Comparison of ENCODE assay signal across 1 cellular context in the genomic region with DNA sequence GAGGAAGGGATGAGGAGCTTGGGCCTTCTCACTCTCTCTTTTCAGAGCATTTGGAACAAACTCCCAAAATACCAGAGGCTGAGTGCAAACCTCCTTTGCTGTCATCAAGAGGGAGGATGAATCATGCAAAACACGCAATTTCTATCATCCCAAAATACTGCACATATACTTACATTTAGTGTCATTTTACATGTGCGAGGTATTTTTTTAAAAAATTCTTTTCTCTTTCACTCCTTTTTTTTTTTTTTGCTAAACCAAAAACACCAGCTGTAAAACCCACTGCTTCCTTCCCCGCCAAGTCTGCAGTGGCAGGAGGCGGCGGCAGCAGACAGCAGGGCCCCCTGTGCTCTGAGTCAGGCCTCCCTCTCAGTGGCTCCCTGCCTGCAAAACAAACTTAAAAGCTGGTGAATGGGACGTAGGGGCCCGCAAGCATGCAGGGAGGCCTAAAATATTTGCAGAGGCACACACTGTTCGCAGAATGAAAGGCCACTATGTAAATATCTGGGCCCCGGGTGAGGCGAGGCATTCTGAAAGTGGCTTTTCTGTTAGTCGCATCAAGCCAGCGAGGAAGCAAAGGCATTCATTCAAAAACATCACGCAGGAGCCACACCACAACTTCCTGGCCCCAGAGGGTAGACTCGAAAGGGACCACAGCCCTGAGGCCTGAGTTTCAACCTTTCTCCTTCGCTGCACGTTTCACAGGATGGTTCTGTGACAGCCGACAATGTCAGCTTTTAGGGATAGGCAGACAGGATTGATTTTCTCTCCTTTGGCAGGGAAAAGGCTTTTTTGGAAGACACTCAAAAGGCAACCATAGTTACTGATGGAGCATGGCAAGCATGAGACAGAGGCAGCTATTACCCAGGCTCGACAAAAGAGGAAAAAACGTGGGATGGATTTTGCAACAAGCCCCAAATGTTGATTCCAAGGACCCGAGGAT.
TF ChIP-seq lines count a peak whose summit lies in the region.

No MANE protein-coding gene starts in this region.

TF ChIP-seq in HepG2, 621 proteins besides CTCF, POLR2A, EP300 and RAD21 (continued from another document and continues in another):
- TF ChIP-seq ADNP (CRISPR knock-in tag; IDR thresholded peaks at IDR 0.05): no peak
- TF ChIP-seq ZBED4 (CRISPR knock-in tag; IDR thresholded peaks at IDR 0.05; ENCODE audit: borderline replicate concordance): peak; percentile 46; the same call in 1 of the 2 replicates
- TF ChIP-seq U2AF2 (IDR thresholded peaks at IDR 0.05; ENCODE audit: low read depth, low read length): no peak
- TF ChIP-seq ZBTB34 (CRISPR knock-in tag; IDR thresholded peaks at IDR 0.05): no peak
- TF ChIP-seq ZNF841 (CRISPR knock-in tag; IDR thresholded peaks at IDR 0.05; ENCODE audit: borderline replicate concordance): no peak
- TF ChIP-seq ZSCAN21 (CRISPR knock-in tag; IDR thresholded peaks at IDR 0.05; ENCODE audit: borderline replicate concordance): peak; percentile 64; the same call in 1 of the 2 replicates
- TF ChIP-seq FOXA3 (CRISPR knock-in tag; IDR thresholded peaks at IDR 0.05): peak; percentile 95
- TF ChIP-seq XRCC5 (optimal IDR thresholded peaks at IDR 0.05; ENCODE audit: low read length): peak; percentile 96
- TF ChIP-seq ZFP90 (CRISPR knock-in tag; IDR thresholded peaks at IDR 0.05; ENCODE audit: borderline replicate concordance): peak; percentile 83; the same call in 1 of the 2 replicates
- peak; percentile 35; the same call in 1 of the 2 replicates for TF ChIP-seq ZNF160 (CRISPR knock-in tag; IDR thresholded peaks at IDR 0.05)
- no peak for TF ChIP-seq SNAI1 (CRISPR knock-in tag; IDR thresholded peaks at IDR 0.05; ENCODE audit: borderline replicate concordance)
- TF ChIP-seq ZKSCAN5 (CRISPR knock-in tag; IDR thresholded peaks at IDR 0.05): no peak
- no peak for TF ChIP-seq ATRX (CRISPR knock-in tag; IDR thresholded peaks at IDR 0.05; ENCODE audit: borderline replicate concordance)
- TF ChIP-seq ZMAT5 (CRISPR knock-in tag; IDR thresholded peaks at IDR 0.05; ENCODE audit: borderline replicate concordance, low read depth): no peak
- TF ChIP-seq, protein P1, sequence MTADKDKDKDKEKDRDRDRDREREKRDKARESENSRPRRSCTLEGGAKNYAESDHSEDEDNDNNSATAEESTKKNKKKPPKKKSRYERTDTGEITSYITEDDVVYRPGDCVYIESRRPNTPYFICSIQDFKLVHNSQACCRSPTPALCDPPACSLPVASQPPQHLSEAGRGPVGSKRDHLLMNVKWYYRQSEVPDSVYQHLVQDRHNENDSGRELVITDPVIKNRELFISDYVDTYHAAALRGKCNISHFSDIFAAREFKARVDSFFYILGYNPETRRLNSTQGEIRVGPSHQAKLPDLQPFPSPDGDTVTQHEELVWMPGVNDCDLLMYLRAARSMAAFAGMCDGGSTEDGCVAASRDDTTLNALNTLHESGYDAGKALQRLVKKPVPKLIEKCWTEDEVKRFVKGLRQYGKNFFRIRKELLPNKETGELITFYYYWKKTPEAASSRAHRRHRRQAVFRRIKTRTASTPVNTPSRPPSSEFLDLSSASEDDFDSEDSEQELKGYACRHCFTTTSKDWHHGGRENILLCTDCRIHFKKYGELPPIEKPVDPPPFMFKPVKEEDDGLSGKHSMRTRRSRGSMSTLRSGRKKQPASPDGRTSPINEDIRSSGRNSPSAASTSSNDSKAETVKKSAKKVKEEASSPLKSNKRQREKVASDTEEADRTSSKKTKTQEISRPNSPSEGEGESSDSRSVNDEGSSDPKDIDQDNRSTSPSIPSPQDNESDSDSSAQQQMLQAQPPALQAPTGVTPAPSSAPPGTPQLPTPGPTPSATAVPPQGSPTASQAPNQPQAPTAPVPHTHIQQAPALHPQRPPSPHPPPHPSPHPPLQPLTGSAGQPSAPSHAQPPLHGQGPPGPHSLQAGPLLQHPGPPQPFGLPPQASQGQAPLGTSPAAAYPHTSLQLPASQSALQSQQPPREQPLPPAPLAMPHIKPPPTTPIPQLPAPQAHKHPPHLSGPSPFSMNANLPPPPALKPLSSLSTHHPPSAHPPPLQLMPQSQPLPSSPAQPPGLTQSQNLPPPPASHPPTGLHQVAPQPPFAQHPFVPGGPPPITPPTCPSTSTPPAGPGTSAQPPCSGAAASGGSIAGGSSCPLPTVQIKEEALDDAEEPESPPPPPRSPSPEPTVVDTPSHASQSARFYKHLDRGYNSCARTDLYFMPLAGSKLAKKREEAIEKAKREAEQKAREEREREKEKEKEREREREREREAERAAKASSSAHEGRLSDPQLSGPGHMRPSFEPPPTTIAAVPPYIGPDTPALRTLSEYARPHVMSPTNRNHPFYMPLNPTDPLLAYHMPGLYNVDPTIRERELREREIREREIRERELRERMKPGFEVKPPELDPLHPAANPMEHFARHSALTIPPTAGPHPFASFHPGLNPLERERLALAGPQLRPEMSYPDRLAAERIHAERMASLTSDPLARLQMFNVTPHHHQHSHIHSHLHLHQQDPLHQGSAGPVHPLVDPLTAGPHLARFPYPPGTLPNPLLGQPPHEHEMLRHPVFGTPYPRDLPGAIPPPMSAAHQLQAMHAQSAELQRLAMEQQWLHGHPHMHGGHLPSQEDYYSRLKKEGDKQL (CRISPR knock-in tag; IDR thresholded peaks at IDR 0.05; ENCODE audit: low read depth): peak; percentile 91; the same call in 1 of the 2 replicates
- no peak for TF ChIP-seq ZBTB46 (CRISPR knock-in tag; IDR thresholded peaks at IDR 0.05; ENCODE audit: borderline replicate concordance)
- no peak for TF ChIP-seq ATF7 (IDR thresholded peaks at IDR 0.05)
- TF ChIP-seq ATF7 (CRISPR knock-in tag; IDR thresholded peaks at IDR 0.05): peak; percentile 25; the same call in 1 of the 2 replicates
- no peak for TF ChIP-seq AGO1 (IDR thresholded peaks at IDR 0.05; ENCODE audit: low read depth, low read length, poor library complexity, severe bottlenecking)
- TF ChIP-seq ZNF564 (CRISPR knock-in tag; IDR thresholded peaks at IDR 0.05): peak; percentile 92
- no peak for TF ChIP-seq ELF4 (CRISPR knock-in tag; IDR thresholded peaks at IDR 0.05; ENCODE audit: borderline replicate concordance)
- no peak for TF ChIP-seq MLLT10 (CRISPR knock-in tag; IDR thresholded peaks at IDR 0.05)
- no peak for TF ChIP-seq CEBPB (IDR thresholded peaks at IDR 0.05; ENCODE audit: borderline replicate concordance, low read depth, low read length)
- no peak for TF ChIP-seq LRRFIP1 (CRISPR knock-in tag; conservative IDR thresholded peaks at IDR 0.05)
- TF ChIP-seq CEBPG (CRISPR knock-in tag; IDR thresholded peaks at IDR 0.05): peak; percentile 22; the same call in 1 of the 2 replicates
- TF ChIP-seq ZNF232 (CRISPR knock-in tag; IDR thresholded peaks at IDR 0.05; ENCODE audit: borderline replicate concordance): peak; percentile 62; the same call in 1 of the 2 replicates
- TF ChIP-seq, protein P2, sequence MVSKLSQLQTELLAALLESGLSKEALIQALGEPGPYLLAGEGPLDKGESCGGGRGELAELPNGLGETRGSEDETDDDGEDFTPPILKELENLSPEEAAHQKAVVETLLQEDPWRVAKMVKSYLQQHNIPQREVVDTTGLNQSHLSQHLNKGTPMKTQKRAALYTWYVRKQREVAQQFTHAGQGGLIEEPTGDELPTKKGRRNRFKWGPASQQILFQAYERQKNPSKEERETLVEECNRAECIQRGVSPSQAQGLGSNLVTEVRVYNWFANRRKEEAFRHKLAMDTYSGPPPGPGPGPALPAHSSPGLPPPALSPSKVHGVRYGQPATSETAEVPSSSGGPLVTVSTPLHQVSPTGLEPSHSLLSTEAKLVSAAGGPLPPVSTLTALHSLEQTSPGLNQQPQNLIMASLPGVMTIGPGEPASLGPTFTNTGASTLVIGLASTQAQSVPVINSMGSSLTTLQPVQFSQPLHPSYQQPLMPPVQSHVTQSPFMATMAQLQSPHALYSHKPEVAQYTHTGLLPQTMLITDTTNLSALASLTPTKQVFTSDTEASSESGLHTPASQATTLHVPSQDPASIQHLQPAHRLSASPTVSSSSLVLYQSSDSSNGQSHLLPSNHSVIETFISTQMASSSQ (IDR thresholded peaks at IDR 0.05; ENCODE audit: low read depth): peak; percentile 19; the same call in 1 of the 2 replicates
- TF ChIP-seq, protein P2 (CRISPR knock-in tag; IDR thresholded peaks at IDR 0.05; ENCODE audit: borderline replicate concordance): peak; percentile 80; the same call in 1 of the 2 replicates
- TF ChIP-seq ZNF75D (CRISPR knock-in tag; IDR thresholded peaks at IDR 0.05; ENCODE audit: borderline replicate concordance): no peak
